1 cellular context compared by ENCODE assay signal in the genomic region with DNA sequence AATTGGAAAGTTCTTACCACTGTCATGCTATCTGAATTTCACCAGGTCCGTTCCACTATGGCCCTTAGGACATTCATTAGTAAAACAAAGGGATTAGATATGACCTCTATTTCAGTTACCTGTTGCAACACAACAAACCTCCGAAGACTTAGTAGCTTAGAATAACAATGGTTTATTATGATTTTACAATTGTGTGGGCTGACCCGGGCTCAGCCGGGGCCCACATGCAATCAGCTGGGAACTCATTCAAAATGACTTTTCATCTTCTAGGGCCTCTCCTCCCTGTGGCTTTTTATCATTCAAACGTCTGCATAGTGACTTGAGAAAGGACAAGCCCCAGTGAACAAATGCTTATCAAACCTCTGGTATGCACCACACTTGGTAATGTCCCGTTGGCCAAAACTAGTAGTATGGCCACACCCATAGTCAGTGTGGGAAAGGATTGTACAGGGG.
A peak's percentile ranks its signal among the peaks of the same experiment; 100 is the strongest.
TF ChIP-seq lines count a peak whose summit lies in the region.

No MANE protein-coding gene starts in this region.

TF ChIP-seq in HEK293, 187 proteins besides CTCF, POLR2A, EP300 and RAD21 (continued from another document):
- TF ChIP-seq PRDM10 (tag by site-specific recombination; IDR thresholded peaks at IDR 0.05) (0 out of 2 replicates have a peak, but pooled peaks have one; percentile 24), WT1 (tag by site-specific recombination; IDR thresholded peaks at IDR 0.05) (no peak), SCRT2 (tag by site-specific recombination; IDR thresholded peaks at IDR 0.05) (peak; percentile 69; the same call in 1 of the 2 replicates), ZFP69B (tag by site-specific recombination; IDR thresholded peaks at IDR 0.05) (peak; percentile 79), ZNF423 (tag by site-specific recombination; IDR thresholded peaks at IDR 0.05) (no peak), ZIC2 (tag by site-specific recombination; IDR thresholded peaks at IDR 0.05) (peak; percentile 48), ZNF692 (tag by site-specific recombination; IDR thresholded peaks at IDR 0.05) (peak; percentile 84), ZNF76 (tag by site-specific recombination; IDR thresholded peaks at IDR 0.05; ENCODE audit: borderline replicate concordance, low read depth) (no peak), ZNF544 (tag by site-specific recombination; IDR thresholded peaks at IDR 0.05) (no peak), ZFHX2 (tag by site-specific recombination; conservative IDR thresholded peaks at IDR 0.05) (peak; percentile 52), ZBTB1 (tag by site-specific recombination; IDR thresholded peaks at IDR 0.05) (no peak)
- TF ChIP-seq, protein P1, sequence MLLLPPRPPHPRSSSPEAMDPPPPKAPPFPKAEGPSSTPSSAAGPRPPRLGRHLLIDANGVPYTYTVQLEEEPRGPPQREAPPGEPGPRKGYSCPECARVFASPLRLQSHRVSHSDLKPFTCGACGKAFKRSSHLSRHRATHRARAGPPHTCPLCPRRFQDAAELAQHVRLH (tag by site-specific recombination; IDR thresholded peaks at IDR 0.05) = no peak
- TF ChIP-seq, protein P2, sequence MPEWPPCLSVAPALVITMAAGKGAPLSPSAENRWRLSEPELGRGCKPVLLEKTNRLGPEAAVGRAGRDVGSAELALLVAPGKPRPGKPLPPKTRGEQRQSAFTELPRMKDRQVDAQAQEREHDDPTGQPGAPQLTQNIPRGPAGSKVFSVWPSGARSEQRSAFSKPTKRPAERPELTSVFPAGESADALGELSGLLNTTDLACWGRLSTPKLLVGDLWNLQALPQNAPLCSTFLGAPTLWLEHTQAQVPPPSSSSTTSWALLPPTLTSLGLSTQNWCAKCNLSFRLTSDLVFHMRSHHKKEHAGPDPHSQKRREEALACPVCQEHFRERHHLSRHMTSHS (tag by site-specific recombination; IDR thresholded peaks at IDR 0.05) = no peak
